16 cellular contexts compared by ENCODE assay signal in genomic region chr5:149319174-149319573, GRCh38. TPM values are rescaled to one million over a fixed set of nuclear protein-coding genes. Genes with fewer than 3 reads are reported as not detected.
DNase-seq lines count a peak whose midpoint lies in the region; ATAC-seq and TF ChIP-seq lines count a peak whose summit lies in the region.
"Had no signal": no experiment of that assay in that cellular context is flagged by ENCODE, and none has a peak within 500 bp of the region (broad histone marks: within the 10 kb centered on the region; RNA-seq: fewer than 3 reads in every experiment).

No MANE protein-coding gene starts in this region.

- H2BK12ac ChIP-seq in neuronal stem cell (ENCODE audit: low read length) = no peak overlapping the region

- peak overlapping the region; percentile 16 for H3K23ac ChIP-seq in neuronal stem cell (ENCODE audit: low read depth, low read length, poor library complexity)

- no peak overlapping the region for H4K91ac ChIP-seq in neuronal stem cell (ENCODE audit: low read depth, low read length, poor library complexity)

- no peak overlapping the region for H3K14ac ChIP-seq in neuronal stem cell (ENCODE audit: low read length)

- peaks cover 29% of the 10 kb centered on the region for H3K4me1 Mint-ChIP-seq in endothelial cell (ENCODE audit: unreplicated experiment)
- peaks cover 0 to 3% (median 1%) of the 10 kb centered on the region in 4 donors for H3K4me1 Mint-ChIP-seq in CD4-positive, alpha-beta memory T cell
- H3K4me1 Mint-ChIP-seq in glutamatergic neuron (ENCODE audit: low read depth, unreplicated experiment) = peaks cover 8% of the 10 kb centered on the region

- H3K4me3 ChIP-seq in left ventricle myocardium inferior = no peak overlapping the region
- H3K4me3 ChIP-seq in neuronal stem cell (ENCODE audit: low read length in 2 of 2) = no peak overlapping the region
- H3K4me3 ChIP-seq in CD4-positive, alpha-beta memory T cell (ENCODE audit: low read length in 2 of 2) = no peak overlapping the region

- ATAC-seq in left cardiac atrium = no peak
- ATAC-seq: CD8-positive, alpha-beta T cell had no signal

- H2AFZ ChIP-seq in neuronal stem cell (ENCODE audit: low read length) = no peak overlapping the region

- H3K18ac ChIP-seq in neuronal stem cell (ENCODE audit: low read length) = no peak overlapping the region

- TF ChIP-seq CTCF in left ventricle myocardium inferior (IDR thresholded peaks at IDR 0.05; ENCODE audit: borderline replicate concordance) (no peak), endothelial cell (IDR thresholded peaks at IDR 0.05; ENCODE audit: unreplicated experiment) (no peak), glutamatergic neuron (IDR thresholded peaks at IDR 0.05; ENCODE audit: partially characterized antibody, unreplicated experiment) (no peak)

- no peak for DNase-seq in left ventricle myocardium inferior
- no peak for DNase-seq in left cardiac atrium
- DNase-seq in endothelial cell (ENCODE audit: low spot score) = no peak
- no peak for DNase-seq in neuronal stem cell (ENCODE audit: low spot score)
- DNase-seq in CD4-positive, alpha-beta memory T cell = no peak
- no peak for DNase-seq in glutamatergic neuron
- no peak for DNase-seq in pons (ENCODE audit: low spot score)
- DNase-seq in SK-N-DZ (ENCODE audit: low spot score) = no peak
- DNase-seq: BE2C; CD8-positive, alpha-beta T cell; COR-L47; DMS53; GF-D8; HCEC 1CT had no signal

- POLR2A ChIA-PET in CD4-positive, alpha-beta memory T cell (lab: Charles Lee; ENCODE audit: partially characterized antibody) = interaction anchor here (1.3 kb wide), 1 partner anchor 42 kb away, joined by 5 read pairs; no protein-coding TSS in a partner anchor

- H2BK15ac ChIP-seq in neuronal stem cell (ENCODE audit: low read length) = no peak overlapping the region

- peaks cover 61% of the 10 kb centered on the region for H3K36me3 Mint-ChIP-seq in endothelial cell (ENCODE audit: low read depth, unreplicated experiment)
- H3K36me3 Mint-ChIP-seq in CD4-positive, alpha-beta memory T cell = no peaks in the 10 kb centered on the region
- no peaks in the 10 kb centered on the region for H3K36me3 Mint-ChIP-seq in glutamatergic neuron (ENCODE audit: unreplicated experiment)
- H3K36me3 Mint-ChIP-seq: CD8-positive, alpha-beta T cell had no signal

- H3K4ac ChIP-seq in neuronal stem cell (ENCODE audit: low read length) = no peak overlapping the region

- WGBS in neuronal stem cell (ENCODE audit: extremely low coverage in 2 of 2, insufficient read length in 2 of 2, insufficient replicate concordance in 1 of 2), 2 donors = no CpG with 5 or more reads among the region's 3 CpGs

- H3K79me1 ChIP-seq in neuronal stem cell (ENCODE audit: low read depth, low read length) = no peaks in the 10 kb centered on the region

- H3K9me3 ChIP-seq in left ventricle myocardium inferior (replicated peaks) = no peaks in the 10 kb centered on the region
- no peaks in the 10 kb centered on the region for H3K9me3 ChIP-seq in neuronal stem cell (replicated peaks in 1 of 2; ENCODE audit: control insufficient read depth in 2 of 2, insufficient read depth in 1 of 2, low read depth in 1 of 2, low read length in 2 of 2)
- no peaks in the 10 kb centered on the region for H3K9me3 ChIP-seq in CD4-positive, alpha-beta memory T cell (ENCODE audit: control insufficient read depth in 1 of 2, low read length in 2 of 2)
- H3K9me3 ChIP-seq: BE2C had no signal

- H3K27me3 Mint-ChIP-seq in endothelial cell (ENCODE audit: unreplicated experiment) (peaks cover 15% of the 10 kb centered on the region), glutamatergic neuron (ENCODE audit: unreplicated experiment) (no peaks in the 10 kb centered on the region)
- no peaks in the 10 kb centered on the region for H3K27me3 Mint-ChIP-seq in CD4-positive, alpha-beta memory T cell

- no peak overlapping the region for H3K27ac Mint-ChIP-seq in endothelial cell (ENCODE audit: unreplicated experiment)
- no peak overlapping the region for H3K27ac Mint-ChIP-seq in CD4-positive, alpha-beta memory T cell
- H3K27ac Mint-ChIP-seq in glutamatergic neuron (ENCODE audit: unreplicated experiment) = no peak overlapping the region
- H3K27ac Mint-ChIP-seq: CD8-positive, alpha-beta T cell had no signal

- H3K27me3 ChIP-seq in left ventricle myocardium inferior (ENCODE audit: low read depth) = no peaks in the 10 kb centered on the region
- peaks cover 0 to 5% (median 0%) of the 10 kb centered on the region in 3 experiments for H3K27me3 ChIP-seq in neuronal stem cell (ENCODE audit: control insufficient read depth in 3 of 3, insufficient read depth in 3 of 3, low read depth in 1 of 3, low read length in 3 of 3)
- H3K27me3 ChIP-seq in CD4-positive, alpha-beta memory T cell (ENCODE audit: insufficient read depth, low read length) = no peaks in the 10 kb centered on the region
- H3K27me3 ChIP-seq: BE2C had no signal

- H3K4me3 Mint-ChIP-seq in endothelial cell (ENCODE audit: unreplicated experiment) (peak overlapping the region; percentile 62), glutamatergic neuron (ENCODE audit: unreplicated experiment) (no peak overlapping the region)
- H3K4me3 Mint-ChIP-seq in CD4-positive, alpha-beta memory T cell = no peak overlapping the region
- H3K4me3 Mint-ChIP-seq: CD8-positive, alpha-beta T cell had no signal

- H3K9ac ChIP-seq in neuronal stem cell (ENCODE audit: low read depth, low read length, poor library complexity) = no peak overlapping the region

- no peak overlapping the region for H2BK5ac ChIP-seq in neuronal stem cell (ENCODE audit: low read length)

- CTCF ChIA-PET in CD4-positive, alpha-beta memory T cell (lab: Charles Lee; ENCODE audit: partially characterized antibody) = interaction anchor here (0.8 to 24.9 kb wide), 9 partner anchors 25 to 127 kb away, joined by 3 to 564 read pairs (median 4); partner anchors contain the start of gene PCYOX1L

- H4K8ac ChIP-seq in neuronal stem cell (ENCODE audit: low read depth, low read length) = no peak overlapping the region

- peak overlapping the region; percentile 78 for H3K27ac ChIP-seq in left ventricle myocardium inferior (replicated peaks)
- no peak overlapping the region for H3K27ac ChIP-seq in neuronal stem cell (replicated peaks; ENCODE audit: low read length)
- no peak overlapping the region for H3K27ac ChIP-seq in CD4-positive, alpha-beta memory T cell (ENCODE audit: low read depth, low read length)
- H3K27ac ChIP-seq: C4-2B, HL-60 had no signal

- no peak overlapping the region for H2BK120ac ChIP-seq in neuronal stem cell (ENCODE audit: low read depth, low read length)

- intact Hi-C loops in left ventricle myocardium inferior (cut with micrococcal nuclease) (loop anchor here (10.0 kb wide), 1 partner anchor 54 kb away; no protein-coding TSS in a partner anchor), left cardiac atrium (cut with DNase I) (loop anchor here in 1 of 2 donors (5.0 kb wide), 1 partner anchor 48 kb away; no protein-coding TSS in a partner anchor)
- intact Hi-C loops in CD4-positive, alpha-beta memory T cell (cut with micrococcal nuclease) = no loop called here

- no peaks in the 10 kb centered on the region for H3K9me3 Mint-ChIP-seq in endothelial cell (ENCODE audit: unreplicated experiment)
- peaks cover 0 to 1% (median 0%) of the 10 kb centered on the region in 8 donors for H3K9me3 Mint-ChIP-seq in CD4-positive, alpha-beta memory T cell
- H3K9me3 Mint-ChIP-seq in glutamatergic neuron (ENCODE audit: unreplicated experiment) = no peaks in the 10 kb centered on the region
- H3K9me3 Mint-ChIP-seq: CD8-positive, alpha-beta T cell had no signal

- H3K4me1 ChIP-seq in left ventricle myocardium inferior = peaks cover 54% of the 10 kb centered on the region
- peaks cover 0 to 7% of the 10 kb centered on the region in 2 donors for H3K4me1 ChIP-seq in neuronal stem cell (ENCODE audit: control insufficient read depth in 2 of 2, insufficient read depth in 1 of 2, low read depth in 1 of 2, low read length in 2 of 2)
- H3K4me1 ChIP-seq in CD4-positive, alpha-beta memory T cell (ENCODE audit: insufficient read depth, low read length) = no peaks in the 10 kb centered on the region

- H3K36me3 ChIP-seq in left ventricle myocardium inferior = peaks cover 62% of the 10 kb centered on the region
- no peaks in the 10 kb centered on the region for H3K36me3 ChIP-seq in neuronal stem cell (replicated peaks in 1 of 2; ENCODE audit: control insufficient read depth in 2 of 2, insufficient read depth in 2 of 2, low read length in 2 of 2)
- H3K36me3 ChIP-seq in CD4-positive, alpha-beta memory T cell (ENCODE audit: insufficient read depth, low read length) = no peaks in the 10 kb centered on the region
- H3K36me3 ChIP-seq: BE2C had no signal

- H2AK5ac ChIP-seq in neuronal stem cell (ENCODE audit: low read depth, low read length) = no peak overlapping the region

- no peak overlapping the region for H3K4me2 ChIP-seq in neuronal stem cell (ENCODE audit: insufficient read depth, low read length, poor library complexity, severe bottlenecking)

RNA-seq across cellular contexts. Expression of gene GRPEL2, which starts 26.1 kb away (rescaled TPM):
- 7.6 TPM for total RNA-seq in left ventricle myocardium inferior
- total RNA-seq in left cardiac atrium = 10 to 100 TPM in 1 of 2 donors, 1 to 10 TPM in 1; 8.7 to 15.4 TPM
- total RNA-seq in endothelial cell (ENCODE audit: unreplicated experiment) = 51.1 TPM
- 11.4 TPM for polyA plus RNA-seq in neuronal stem cell (2013, experiment 1 of 2)
- 11.3 TPM for polyA plus RNA-seq in neuronal stem cell (2013, experiment 2 of 2)
- 10 to 100 TPM; 39.4 to 41.9 TPM for total RNA-seq in CD4-positive, alpha-beta memory T cell
- 1 to 10 TPM; 6.9 to 7.1 TPM for polyA plus RNA-seq in CD4-positive, alpha-beta memory T cell
- total RNA-seq in glutamatergic neuron (ENCODE audit: unreplicated experiment) = 34.7 TPM
- polyA plus RNA-seq in SK-N-DZ (2014; cell fraction: cytosol; rRNA removed) = 23.4 and 28.1 TPM in 2 replicates
- polyA plus RNA-seq in SK-N-DZ (2014; cell fraction: nucleus; rRNA removed) = 15.7 and 18.4 TPM in 2 replicates

RNA-seq across cellular contexts. Expression of gene PCYOX1L, which starts 38.7 kb away (rescaled TPM):
- total RNA-seq in left ventricle myocardium inferior (3.2 TPM), left cardiac atrium (1 to 10 TPM; 5.2 to 5.4 TPM), endothelial cell (ENCODE audit: unreplicated experiment) (18.3 TPM), glutamatergic neuron (ENCODE audit: unreplicated experiment) (25.4 TPM)
- 16.0 TPM for polyA plus RNA-seq in neuronal stem cell (2013, experiment 1 of 2)
- polyA plus RNA-seq in neuronal stem cell (2013, experiment 2 of 2) = 16.3 TPM
- 10 to 100 TPM; 40.4 to 43.9 TPM for total RNA-seq in CD4-positive, alpha-beta memory T cell
- 10 to 100 TPM in 1 of 2 donors, 1 to 10 TPM in 1; 9.9 to 15.6 TPM for polyA plus RNA-seq in CD4-positive, alpha-beta memory T cell
- 35.5 and 36.3 TPM in 2 replicates for polyA plus RNA-seq in SK-N-DZ (2014; cell fraction: cytosol; rRNA removed)
- polyA plus RNA-seq in SK-N-DZ (2014; cell fraction: nucleus; rRNA removed) = 32.9 and 42.1 TPM in 2 replicates

RNA-seq across cellular contexts. Expression of gene AFAP1L1, which starts 47.5 kb away (rescaled TPM):
- 40.6 TPM for total RNA-seq in left ventricle myocardium inferior
- 10 to 100 TPM; 32.8 to 38.6 TPM for total RNA-seq in left cardiac atrium
- 393 TPM for total RNA-seq in endothelial cell (ENCODE audit: unreplicated experiment)
- polyA plus RNA-seq in neuronal stem cell (2013, experiment 1 of 2) = 0.29 TPM
- polyA plus RNA-seq in neuronal stem cell (2013, experiment 2 of 2) = 0.19 TPM
- total RNA-seq in CD4-positive, alpha-beta memory T cell = not detected
- polyA plus RNA-seq in CD4-positive, alpha-beta memory T cell = not detected
- total RNA-seq in glutamatergic neuron (ENCODE audit: unreplicated experiment) = 0.25 TPM
- 0.83 and 1.4 TPM in 2 replicates for polyA plus RNA-seq in SK-N-DZ (2014; cell fraction: cytosol; rRNA removed)
- polyA plus RNA-seq in SK-N-DZ (2014; cell fraction: nucleus; rRNA removed) = 0.29 and 0.47 TPM in 2 replicates

RNA-seq across cellular contexts. Expression of gene IL17B, which starts 59.9 kb away (rescaled TPM):
- total RNA-seq in left ventricle myocardium inferior = not detected
- total RNA-seq in left cardiac atrium = under 1 TPM; 0.44 to 0.89 TPM
- total RNA-seq in endothelial cell (ENCODE audit: unreplicated experiment) = not detected
- polyA plus RNA-seq in neuronal stem cell (2013, experiment 1 of 2) = not detected
- polyA plus RNA-seq in neuronal stem cell (2013, experiment 2 of 2) = not detected
- not detected for total RNA-seq in CD4-positive, alpha-beta memory T cell
- not detected for polyA plus RNA-seq in CD4-positive, alpha-beta memory T cell
- total RNA-seq in glutamatergic neuron (ENCODE audit: unreplicated experiment) = 0.88 TPM
- 1.9 and 2.3 TPM in 2 replicates for polyA plus RNA-seq in SK-N-DZ (2014; cell fraction: cytosol; rRNA removed)
- 0.50 and 4.4 TPM in 2 replicates for polyA plus RNA-seq in SK-N-DZ (2014; cell fraction: nucleus; rRNA removed)
- total RNA-seq: CD8-positive, alpha-beta T cell had no signal

Comparison
In these comparisons a context has a peak if more than half of its experiments do, and no peak if none do; other contexts are left out.
1. RNA of gene AFAP1L1, which starts 47.5 kb away (total RNA-seq): 393 TPM in endothelial cell (single experiment), 40.6 TPM in left ventricle myocardium inferior (single experiment) and 32.8 to 38.6 TPM in left cardiac atrium; 0.25 TPM in glutamatergic neuron (single experiment) and not detected in CD4-positive, alpha-beta memory T cell; every median in the first group is over 10 times any median in the second.